ENCODE assay signal across 14 cellular contexts in genomic region chr20:59673998-59674445, GRCh38.
"Had no signal": no experiment of that assay in that cellular context is flagged by ENCODE, and none has a peak within 500 bp of the region (broad histone marks: within the 10 kb centered on the region; RNA-seq: fewer than 3 reads in every experiment).

No MANE protein-coding gene starts in this region.

- DNase-seq: foreskin melanocyte; left cardiac atrium; left ventricle myocardium superior; mesendoderm; naive B cell; occipital lobe; right lobe of liver; stimulated activated CD4-positive, alpha-beta T cell treated with anti-CD3 and anti-CD28 coated beads, Interleukin-4, amount 100 ng/mL, for 1 hour; stimulated activated naive B cell treated with anti-CD40 and anti-IgM and Interleukin-4, amounts not matched to agents 10 μg/mL and 1 μg/mL and 100 μg/mL, for 72 hours; stimulated activated naive CD8-positive, alpha-beta T cell treated with anti-CD3 and anti-CD28 coated beads, Interleukin-15, amount 100 ng/mL, for 72 hours; uterus had no signal

- H3K27me3 ChIP-seq: hepatocyte, right lobe of liver, uterus had no signal

- H3K4me1 ChIP-seq: parathyroid adenoma, prostate gland, right lobe of liver, uterus had no signal

- ATAC-seq: left cardiac atrium; left ventricle myocardium superior; right lobe of liver; stimulated activated naive B cell treated with anti-CD40 and anti-IgM and Interleukin-4, amounts not matched to agents 10 μg/mL and 1 μg/mL and 100 μg/mL, for 72 hours; stimulated activated naive CD8-positive, alpha-beta T cell treated with anti-CD3 and anti-CD28 coated beads, Interleukin-15, amount 100 ng/mL, for 72 hours had no signal

- H3K27ac ChIP-seq: hepatocyte, parathyroid adenoma, prostate gland, right lobe of liver, uterus had no signal

- H3K9me3 ChIP-seq: prostate gland, right lobe of liver, uterus had no signal

- H3K4me3 ChIP-seq: hepatocyte, prostate gland, right lobe of liver, uterus had no signal

- H3K36me3 ChIP-seq: prostate gland, right lobe of liver, uterus had no signal
